Comparison of ENCODE assay signal across 18 cellular contexts in genomic region chrX:103373581-103373980, GRCh38. TPM values are rescaled to one million over a fixed set of nuclear protein-coding genes. Genes with fewer than 3 reads are reported as not detected.
"Had no signal": no experiment of that assay in that cellular context is flagged by ENCODE, and none has a peak within 500 bp of the region (broad histone marks: within the 10 kb centered on the region; RNA-seq: fewer than 3 reads in every experiment).

No MANE protein-coding gene starts in this region.

- H3K27me3 Mint-ChIP-seq: activated CD4-positive, alpha-beta T cell treated with anti-CD3 and anti-CD28 coated beads, Interleukin-2, amount 10 ng/mL, durations not matched to agents 7 days and 5 days; activated naive CD8-positive, alpha-beta T cell had no signal

- H3K27ac ChIP-seq: brain microvascular endothelial cell, pancreas had no signal

- H3K4me3 ChIP-seq: pancreas had no signal

- FAIRE-seq: islet of Langerhans, pancreas, small intestine, TTC549 had no signal

- ATAC-seq: left lobe of liver; pancreas; stimulated activated naive CD8-positive, alpha-beta T cell treated with anti-CD3 and anti-CD28 coated beads, Interleukin-15, Interleukin-2, amounts not matched to agents 100 U/mL and 50 U/mL, for 24 hours had no signal

- H3K9me3 Mint-ChIP-seq: activated B cell treated with CpG ODN at 0.5 μM for 24 hours; activated CD4-positive, alpha-beta T cell treated with anti-CD3 and anti-CD28 coated beads, Interleukin-2, amount 10 ng/mL, durations not matched to agents 7 days and 5 days had no signal

- H3K36me3 ChIP-seq: brain microvascular endothelial cell, pancreas had no signal

- DNase-seq: activated B cell treated with CpG ODN at 0.5 μM for 24 hours; activated CD4-positive, alpha-beta T cell treated with anti-CD3 and anti-CD28 coated beads, Interleukin-2, amount 10 ng/mL, durations not matched to agents 7 days and 5 days; activated CD8-positive, alpha-beta memory T cell treated with anti-CD3 and anti-CD28 coated beads for 24 hours; activated gamma-delta T cell treated with Interleukin-2 at 50 U/mL for 16 hours; brain microvascular endothelial cell; cerebellar nuclear complex; dermis blood vessel endothelial cell; naive B cell; pancreas; small intestine; stimulated activated naive CD8-positive, alpha-beta T cell treated with anti-CD3 and anti-CD28 coated beads, Interleukin-15, Interleukin-2, amounts not matched to agents 100 U/mL and 50 U/mL, for 24 hours; trophoblast cell had no signal

- H3K27ac Mint-ChIP-seq: activated B cell treated with CpG ODN at 0.5 μM for 24 hours; activated CD4-positive, alpha-beta T cell treated with anti-CD3 and anti-CD28 coated beads, Interleukin-2, amount 10 ng/mL, durations not matched to agents 7 days and 5 days; activated naive CD8-positive, alpha-beta T cell; naive B cell had no signal

- H3K4me1 ChIP-seq: pancreas had no signal

- H3K9me3 ChIP-seq: pancreas had no signal

- H3K4me3 Mint-ChIP-seq: activated B cell treated with CpG ODN at 0.5 μM for 24 hours; activated CD4-positive, alpha-beta T cell treated with anti-CD3 and anti-CD28 coated beads, Interleukin-2, amount 10 ng/mL, durations not matched to agents 7 days and 5 days; activated naive CD8-positive, alpha-beta T cell; naive B cell had no signal

- H3K36me3 Mint-ChIP-seq: activated naive CD8-positive, alpha-beta T cell had no signal

- H3K27me3 ChIP-seq: brain microvascular endothelial cell had no signal

RNA-seq across cellular contexts. Expression of gene TCEAL9, which starts 17.3 kb away (rescaled TPM):
- total RNA-seq: activated CD4-positive, alpha-beta T cell treated with anti-CD3 and anti-CD28 coated beads, Interleukin-2, amount 10 ng/mL, durations not matched to agents 7 days and 5 days had no signal

RNA-seq across cellular contexts. Expression of gene TCEAL7, which starts 43.5 kb away (rescaled TPM):
- total RNA-seq: activated B cell treated with CpG ODN at 0.5 μM for 24 hours; activated CD4-positive, alpha-beta T cell treated with anti-CD3 and anti-CD28 coated beads, Interleukin-2, amount 10 ng/mL, durations not matched to agents 7 days and 5 days; lung microvascular endothelial cell; T-helper 2 cell treated with Interferon-gamma antibody and Interleukin-4, amounts not matched to agents 100 ng/mL and 5 ng/mL, for 36 hours had no signal
